1 cellular context compared by ENCODE assay signal in genomic region chr2:78162202-78162601, GRCh38.
TF ChIP-seq lines count a peak whose summit lies in the region.

No MANE protein-coding gene starts in this region.

TF ChIP-seq in HepG2, 621 proteins besides CTCF, POLR2A, EP300 and RAD21 (continued from another document and continues in another):
- TF ChIP-seq, protein P1, sequence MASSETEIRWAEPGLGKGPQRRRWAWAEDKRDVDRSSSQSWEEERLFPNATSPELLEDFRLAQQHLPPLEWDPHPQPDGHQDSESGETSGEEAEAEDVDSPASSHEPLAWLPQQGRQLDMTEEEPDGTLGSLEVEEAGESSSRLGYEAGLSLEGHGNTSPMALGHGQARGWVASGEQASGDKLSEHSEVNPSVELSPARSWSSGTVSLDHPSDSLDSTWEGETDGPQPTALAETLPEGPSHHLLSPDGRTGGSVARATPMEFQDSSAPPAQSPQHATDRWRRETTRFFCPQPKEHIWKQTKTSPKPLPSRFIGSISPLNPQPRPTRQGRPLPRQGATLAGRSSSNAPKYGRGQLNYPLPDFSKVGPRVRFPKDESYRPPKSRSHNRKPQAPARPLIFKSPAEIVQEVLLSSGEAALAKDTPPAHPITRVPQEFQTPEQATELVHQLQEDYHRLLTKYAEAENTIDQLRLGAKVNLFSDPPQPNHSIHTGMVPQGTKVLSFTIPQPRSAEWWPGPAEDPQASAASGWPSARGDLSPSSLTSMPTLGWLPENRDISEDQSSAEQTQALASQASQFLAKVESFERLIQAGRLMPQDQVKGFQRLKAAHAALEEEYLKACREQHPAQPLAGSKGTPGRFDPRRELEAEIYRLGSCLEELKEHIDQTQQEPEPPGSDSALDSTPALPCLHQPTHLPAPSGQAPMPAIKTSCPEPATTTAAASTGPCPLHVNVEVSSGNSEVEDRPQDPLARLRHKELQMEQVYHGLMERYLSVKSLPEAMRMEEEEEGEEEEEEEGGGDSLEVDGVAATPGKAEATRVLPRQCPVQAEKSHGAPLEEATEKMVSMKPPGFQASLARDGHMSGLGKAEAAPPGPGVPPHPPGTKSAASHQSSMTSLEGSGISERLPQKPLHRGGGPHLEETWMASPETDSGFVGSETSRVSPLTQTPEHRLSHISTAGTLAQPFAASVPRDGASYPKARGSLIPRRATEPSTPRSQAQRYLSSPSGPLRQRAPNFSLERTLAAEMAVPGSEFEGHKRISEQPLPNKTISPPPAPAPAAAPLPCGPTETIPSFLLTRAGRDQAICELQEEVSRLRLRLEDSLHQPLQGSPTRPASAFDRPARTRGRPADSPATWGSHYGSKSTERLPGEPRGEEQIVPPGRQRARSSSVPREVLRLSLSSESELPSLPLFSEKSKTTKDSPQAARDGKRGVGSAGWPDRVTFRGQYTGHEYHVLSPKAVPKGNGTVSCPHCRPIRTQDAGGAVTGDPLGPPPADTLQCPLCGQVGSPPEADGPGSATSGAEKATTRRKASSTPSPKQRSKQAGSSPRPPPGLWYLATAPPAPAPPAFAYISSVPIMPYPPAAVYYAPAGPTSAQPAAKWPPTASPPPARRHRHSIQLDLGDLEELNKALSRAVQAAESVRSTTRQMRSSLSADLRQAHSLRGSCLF (CRISPR knock-in tag; IDR thresholded peaks at IDR 0.05; ENCODE audit: borderline replicate concordance): no peak
- TF ChIP-seq HMGA1 (CRISPR knock-in tag; conservative IDR thresholded peaks at IDR 0.05) (no peak), PRMT3 (CRISPR knock-in tag; IDR thresholded peaks at IDR 0.05; ENCODE audit: borderline replicate concordance, low read depth) (no peak), CHCHD3 (CRISPR knock-in tag; IDR thresholded peaks at IDR 0.05) (no peak), NR2C2 (CRISPR knock-in tag; IDR thresholded peaks at IDR 0.05; ENCODE audit: borderline replicate concordance) (peak; percentile 71), SMAD3 (CRISPR knock-in tag; IDR thresholded peaks at IDR 0.05) (peak; percentile 91), CBX1 (IDR thresholded peaks at IDR 0.05; ENCODE audit: low read depth) (no peak), POLR2G (IDR thresholded peaks at IDR 0.05; ENCODE audit: low read depth, low read length) (no peak), MLLT10 (CRISPR knock-in tag; IDR thresholded peaks at IDR 0.05) (no peak), ZNF326 (CRISPR knock-in tag; IDR thresholded peaks at IDR 0.05; ENCODE audit: borderline replicate concordance) (no peak), NFIC (IDR thresholded peaks at IDR 0.05; ENCODE audit: low read length) (peak; percentile 93), MTERF4 (CRISPR knock-in tag; IDR thresholded peaks at IDR 0.05) (no peak), SKI (IDR thresholded peaks at IDR 0.05; ENCODE audit: partially characterized antibody) (peak; percentile 80), ZNF224 (CRISPR knock-in tag; IDR thresholded peaks at IDR 0.05) (no peak), ZFP1 (CRISPR knock-in tag; IDR thresholded peaks at IDR 0.05) (peak; percentile 55; the same call in 1 of the 2 replicates), FOXA1 (IDR thresholded peaks at IDR 0.05) (peak; percentile 89), FOXA1 (CRISPR knock-in tag; IDR thresholded peaks at IDR 0.05) (peak; percentile 91), SAP130 (CRISPR knock-in tag; IDR thresholded peaks at IDR 0.05; ENCODE audit: low read depth) (0 out of 2 replicates have a peak, but pooled peaks have one; percentile 45), ZNF549 (CRISPR knock-in tag; IDR thresholded peaks at IDR 0.05) (no peak), PITX1 (CRISPR knock-in tag; IDR thresholded peaks at IDR 0.05) (peak; percentile 98), JDP2 (CRISPR knock-in tag; IDR thresholded peaks at IDR 0.05; ENCODE audit: borderline replicate concordance) (no peak), JUND (CRISPR knock-in tag; IDR thresholded peaks at IDR 0.05) (no peak), ZNF260 (CRISPR knock-in tag; IDR thresholded peaks at IDR 0.05; ENCODE audit: borderline replicate concordance, low read depth) (no peak), AGO2 (optimal IDR thresholded peaks at IDR 0.05; ENCODE audit: low read depth, low read length) (no peak), RARA (CRISPR knock-in tag; IDR thresholded peaks at IDR 0.05) (peak; percentile 93), ISL2 (CRISPR knock-in tag; IDR thresholded peaks at IDR 0.05) (peak; percentile 98), MED1 (CRISPR knock-in tag; IDR thresholded peaks at IDR 0.05) (peak; percentile 52; the same call in 1 of the 2 replicates), ZNF619 (CRISPR knock-in tag; IDR thresholded peaks at IDR 0.05) (no peak), TCF7 (IDR thresholded peaks at IDR 0.05; ENCODE audit: low read depth) (peak; percentile 99), POGZ (CRISPR knock-in tag; IDR thresholded peaks at IDR 0.05) (peak; percentile 89), TFAP4 (IDR thresholded peaks at IDR 0.05; ENCODE audit: borderline replicate concordance, low read depth) (0 out of 2 replicates have a peak, but pooled peaks have one; percentile 18), DDIT3 (CRISPR knock-in tag; IDR thresholded peaks at IDR 0.05) (no peak)
- TF ChIP-seq, protein P2, sequence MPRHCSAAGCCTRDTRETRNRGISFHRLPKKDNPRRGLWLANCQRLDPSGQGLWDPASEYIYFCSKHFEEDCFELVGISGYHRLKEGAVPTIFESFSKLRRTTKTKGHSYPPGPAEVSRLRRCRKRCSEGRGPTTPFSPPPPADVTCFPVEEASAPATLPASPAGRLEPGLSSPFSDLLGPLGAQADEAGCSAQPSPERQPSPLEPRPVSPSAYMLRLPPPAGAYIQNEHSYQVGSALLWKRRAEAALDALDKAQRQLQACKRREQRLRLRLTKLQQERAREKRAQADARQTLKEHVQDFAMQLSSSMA (CRISPR knock-in tag; IDR thresholded peaks at IDR 0.05): no peak
- TF ChIP-seq, protein P3, sequence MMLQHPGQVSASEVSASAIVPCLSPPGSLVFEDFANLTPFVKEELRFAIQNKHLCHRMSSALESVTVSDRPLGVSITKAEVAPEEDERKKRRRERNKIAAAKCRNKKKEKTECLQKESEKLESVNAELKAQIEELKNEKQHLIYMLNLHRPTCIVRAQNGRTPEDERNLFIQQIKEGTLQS (CRISPR knock-in tag; IDR thresholded peaks at IDR 0.05): 0 out of 2 replicates have a peak, but pooled peaks have one; percentile 28
- TF ChIP-seq, protein P4, sequence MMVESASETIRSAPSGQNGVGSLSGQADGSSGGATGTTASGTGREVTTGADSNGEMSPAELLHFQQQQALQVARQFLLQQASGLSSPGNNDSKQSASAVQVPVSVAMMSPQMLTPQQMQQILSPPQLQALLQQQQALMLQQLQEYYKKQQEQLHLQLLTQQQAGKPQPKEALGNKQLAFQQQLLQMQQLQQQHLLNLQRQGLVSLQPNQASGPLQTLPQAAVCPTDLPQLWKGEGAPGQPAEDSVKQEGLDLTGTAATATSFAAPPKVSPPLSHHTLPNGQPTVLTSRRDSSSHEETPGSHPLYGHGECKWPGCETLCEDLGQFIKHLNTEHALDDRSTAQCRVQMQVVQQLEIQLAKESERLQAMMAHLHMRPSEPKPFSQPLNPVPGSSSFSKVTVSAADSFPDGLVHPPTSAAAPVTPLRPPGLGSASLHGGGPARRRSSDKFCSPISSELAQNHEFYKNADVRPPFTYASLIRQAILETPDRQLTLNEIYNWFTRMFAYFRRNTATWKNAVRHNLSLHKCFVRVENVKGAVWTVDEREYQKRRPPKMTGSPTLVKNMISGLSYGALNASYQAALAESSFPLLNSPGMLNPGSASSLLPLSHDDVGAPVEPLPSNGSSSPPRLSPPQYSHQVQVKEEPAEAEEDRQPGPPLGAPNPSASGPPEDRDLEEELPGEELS (CRISPR knock-in tag; IDR thresholded peaks at IDR 0.05): peak; percentile 96
- TF ChIP-seq, protein P5, sequence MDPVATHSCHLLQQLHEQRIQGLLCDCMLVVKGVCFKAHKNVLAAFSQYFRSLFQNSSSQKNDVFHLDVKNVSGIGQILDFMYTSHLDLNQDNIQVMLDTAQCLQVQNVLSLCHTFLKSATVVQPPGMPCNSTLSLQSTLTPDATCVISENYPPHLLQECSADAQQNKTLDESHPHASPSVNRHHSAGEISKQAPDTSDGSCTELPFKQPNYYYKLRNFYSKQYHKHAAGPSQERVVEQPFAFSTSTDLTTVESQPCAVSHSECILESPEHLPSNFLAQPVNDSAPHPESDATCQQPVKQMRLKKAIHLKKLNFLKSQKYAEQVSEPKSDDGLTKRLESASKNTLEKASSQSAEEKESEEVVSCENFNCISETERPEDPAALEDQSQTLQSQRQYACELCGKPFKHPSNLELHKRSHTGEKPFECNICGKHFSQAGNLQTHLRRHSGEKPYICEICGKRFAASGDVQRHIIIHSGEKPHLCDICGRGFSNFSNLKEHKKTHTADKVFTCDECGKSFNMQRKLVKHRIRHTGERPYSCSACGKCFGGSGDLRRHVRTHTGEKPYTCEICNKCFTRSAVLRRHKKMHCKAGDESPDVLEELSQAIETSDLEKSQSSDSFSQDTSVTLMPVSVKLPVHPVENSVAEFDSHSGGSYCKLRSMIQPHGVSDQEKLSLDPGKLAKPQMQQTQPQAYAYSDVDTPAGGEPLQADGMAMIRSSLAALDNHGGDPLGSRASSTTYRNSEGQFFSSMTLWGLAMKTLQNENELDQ (CRISPR knock-in tag; IDR thresholded peaks at IDR 0.05; ENCODE audit: borderline replicate concordance): no peak
- TF ChIP-seq, protein P6, sequence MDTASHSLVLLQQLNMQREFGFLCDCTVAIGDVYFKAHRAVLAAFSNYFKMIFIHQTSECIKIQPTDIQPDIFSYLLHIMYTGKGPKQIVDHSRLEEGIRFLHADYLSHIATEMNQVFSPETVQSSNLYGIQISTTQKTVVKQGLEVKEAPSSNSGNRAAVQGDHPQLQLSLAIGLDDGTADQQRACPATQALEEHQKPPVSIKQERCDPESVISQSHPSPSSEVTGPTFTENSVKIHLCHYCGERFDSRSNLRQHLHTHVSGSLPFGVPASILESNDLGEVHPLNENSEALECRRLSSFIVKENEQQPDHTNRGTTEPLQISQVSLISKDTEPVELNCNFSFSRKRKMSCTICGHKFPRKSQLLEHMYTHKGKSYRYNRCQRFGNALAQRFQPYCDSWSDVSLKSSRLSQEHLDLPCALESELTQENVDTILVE (CRISPR knock-in tag; IDR thresholded peaks at IDR 0.05): peak; percentile 77; the same call in 1 of the 2 replicates
